8 cellular contexts compared by ENCODE assay signal in genomic region chr22:36486619-36487384, GRCh38. TPM values are rescaled to one million over a fixed set of nuclear protein-coding genes. Genes with fewer than 3 reads are reported as not detected.
DNase-seq lines count a peak whose midpoint lies in the region; ATAC-seq and TF ChIP-seq lines count a peak whose summit lies in the region.

No MANE protein-coding gene starts in this region.

- H3K4me1 ChIP-seq in KMS-11 (ENCODE audit: low read depth, poor library complexity, severe bottlenecking) = peaks cover 6% of the 10 kb centered on the region

- H4K20me1 ChIP-seq in KMS-11 (ENCODE audit: insufficient read depth) = no peaks in the 10 kb centered on the region

- peak; percentile 15 for DNase-seq in COR-L47 (lab: John Stamatoyannopoulos, UW)
- peak; percentile 39 to 45 for DNase-seq in activated CD8-positive, alpha-beta memory T cell treated with anti-CD3 and anti-CD28 coated beads for 4 hours (ENCODE audit: low read depth in 2 of 2)
- DNase-seq in fibroblast of gingiva (ENCODE audit: low read depth) = peak; percentile 32
- peak; percentile 30 to 45 (median 36) for DNase-seq in stimulated activated CD4-positive, alpha-beta T cell treated with anti-CD3 and anti-CD28 coated beads, Interleukin-1b, Interleukin-23, amount 100 ng/mL, for 24 hours (ENCODE audit: low read depth in 4 of 4, low spot score in 1 of 4)
- no peak for DNase-seq in sciatic nerve (ENCODE audit: low spot score)
- DNase-seq in RKO (ENCODE audit: low spot score) = no peak

- no peak for ATAC-seq in sciatic nerve
- ATAC-seq in HG03457 (IDR thresholded peaks at IDR 0.05; ENCODE audit: unreplicated experiment) = no peak

- no peaks in the 10 kb centered on the region for H3K79me2 ChIP-seq in KMS-11 (ENCODE audit: insufficient read depth, low read depth)

- no peak overlapping the region for H3K4me3 ChIP-seq in KMS-11 (IDR thresholded peaks at IDR 0.05; ENCODE audit: insufficient read depth, low read depth, low read length)

- no peak overlapping the region for H2AFZ ChIP-seq in KMS-11 (ENCODE audit: low read depth)

- no peaks in the 10 kb centered on the region for H3K36me3 ChIP-seq in KMS-11 (ENCODE audit: insufficient read depth)

- peak; percentile 63 for TF ChIP-seq CTCF in KMS-11 (conservative IDR thresholded peaks at IDR 0.05; ENCODE audit: low read depth, low read length)

- no peaks in the 10 kb centered on the region for H3K27me3 ChIP-seq in KMS-11 (ENCODE audit: insufficient read depth, low read depth)

- H3K9ac ChIP-seq in KMS-11 = no peak overlapping the region

- no peak overlapping the region for H3K27ac ChIP-seq in KMS-11

- H3K4me2 ChIP-seq in KMS-11 = no peak overlapping the region

- intact Hi-C loops in sciatic nerve (cut with DNase I) = no loop called here

RNA-seq across cellular contexts. Expression of gene TXN2, which starts 5.4 kb away (rescaled TPM):
- 45.4 TPM for total RNA-seq in sciatic nerve

RNA-seq across cellular contexts. Expression of gene FOXRED2, which starts 20.0 kb away (rescaled TPM):
- total RNA-seq in sciatic nerve = 13.7 TPM

RNA-seq across cellular contexts. Expression of gene EIF3D, which starts 42.2 kb away (rescaled TPM):
- 132 TPM for total RNA-seq in sciatic nerve

Comparison
In these comparisons a context has a peak if more than half of its experiments do, and no peak if none do; other contexts are left out.
1. DNase-seq: peak in COR-L47 (single experiment), activated CD8-positive, alpha-beta memory T cell treated with anti-CD3 and anti-CD28 coated beads for 4 hours (2 of 2), fibroblast of gingiva (single experiment) and stimulated activated CD4-positive, alpha-beta T cell treated with anti-CD3 and anti-CD28 coated beads, Interleukin-1b, Interleukin-23, amount 100 ng/mL, for 24 hours (4 of 4); none in sciatic nerve (single experiment) and RKO (single experiment).